ENCODE assay signal across 14 cellular contexts in genomic region chr14:106210650-106211049, GRCh38.
DNase-seq lines count a peak whose midpoint lies in the region; ATAC-seq and TF ChIP-seq lines count a peak whose summit lies in the region.
"Had no signal": no experiment of that assay in that cellular context is flagged by ENCODE, and none has a peak within 500 bp of the region (broad histone marks: within the 10 kb centered on the region; RNA-seq: fewer than 3 reads in every experiment).

No MANE protein-coding gene starts in this region.

- H3K27me3 ChIP-seq in upper lobe of right lung, result peaks cover 19% of the 10 kb centered on the region
- H3K27me3 ChIP-seq: BLaER1 had no signal

- H3K9me3 ChIP-seq in upper lobe of right lung, result no peaks in the 10 kb centered on the region
- H3K9me3 ChIP-seq: BLaER1, heart left ventricle, suprapubic skin had no signal

- intact Hi-C loops in upper lobe of right lung (cut with DNase I), result no loop called here

- no peak for TF ChIP-seq CTCF in upper lobe of right lung (IDR thresholded peaks at IDR 0.05)

- H3K4me1 ChIP-seq in upper lobe of right lung, result no peaks in the 10 kb centered on the region
- H3K4me1 ChIP-seq: heart left ventricle, suprapubic skin had no signal

- H3K27ac ChIP-seq in upper lobe of right lung, result no peak overlapping the region
- H3K27ac ChIP-seq: BLaER1, heart left ventricle, suprapubic skin had no signal

- peaks cover 25% of the 10 kb centered on the region for H3K27me3 Mint-ChIP-seq in activated T-helper 17 cell treated with anti-CD3 and anti-CD28 coated beads, Interleukin-2, amount 50 U/mL, for 72 hours

- H3K36me3 Mint-ChIP-seq in activated T-helper 17 cell treated with anti-CD3 and anti-CD28 coated beads, Interleukin-2, amount 50 U/mL, for 72 hours (ENCODE audit: low read depth), result no peaks in the 10 kb centered on the region

- H3K4me1 Mint-ChIP-seq in activated T-helper 17 cell treated with anti-CD3 and anti-CD28 coated beads, Interleukin-2, amount 50 U/mL, for 72 hours, result peaks cover 6% of the 10 kb centered on the region
- H3K4me1 Mint-ChIP-seq: nephron had no signal

- peak; percentile 64 for ATAC-seq in activated T-helper 17 cell treated with anti-CD3 and anti-CD28 coated beads, Interleukin-2, amount 50 U/mL, for 72 hours (replicated peaks)
- peak; percentile 50 for ATAC-seq in upper lobe of right lung
- ATAC-seq in HG02571 (IDR thresholded peaks at IDR 0.05; ENCODE audit: unreplicated experiment), result no peak
- ATAC-seq: heart left ventricle, sciatic nerve had no signal

- no peaks in the 10 kb centered on the region for H3K36me3 ChIP-seq in upper lobe of right lung
- H3K36me3 ChIP-seq: BLaER1, heart left ventricle, suprapubic skin had no signal

- no peak overlapping the region for H3K4me3 Mint-ChIP-seq in activated T-helper 17 cell treated with anti-CD3 and anti-CD28 coated beads, Interleukin-2, amount 50 U/mL, for 72 hours
- H3K4me3 Mint-ChIP-seq: nephron had no signal

- H3K4me3 ChIP-seq in upper lobe of right lung, result no peak overlapping the region
- H3K4me3 ChIP-seq: BLaER1, heart left ventricle, suprapubic skin had no signal

- no peaks in the 10 kb centered on the region for H3K9me3 Mint-ChIP-seq in activated T-helper 17 cell treated with anti-CD3 and anti-CD28 coated beads, Interleukin-2, amount 50 U/mL, for 72 hours

- H3K27ac Mint-ChIP-seq in activated T-helper 17 cell treated with anti-CD3 and anti-CD28 coated beads, Interleukin-2, amount 50 U/mL, for 72 hours, result no peak overlapping the region
- H3K27ac Mint-ChIP-seq: nephron had no signal

- DNase-seq in stimulated activated CD4-positive, alpha-beta T cell treated with anti-CD3 and anti-CD28 coated beads, Interleukin-12 subunit alpha, Interleukin-12 subunit beta, amount 100 ng/mL, for 4 hours, result peak; percentile 12
- DNase-seq in stimulated activated CD4-positive, alpha-beta T cell treated with anti-CD3 and anti-CD28 coated beads, Interleukin-2, amount 100 ng/mL, for 48 hours, result no peak
- DNase-seq in LoVo (ENCODE audit: low spot score), result peak; percentile 40
- DNase-seq in upper lobe of right lung, result no peak
- no peak for DNase-seq in NCI-H1092 (lab: John Stamatoyannopoulos, UW)
- DNase-seq in MV-4-11 (lab: John Stamatoyannopoulos, UW), result no peak
- DNase-seq: heart left ventricle, NCI-H345 had no signal

Comparison
In these comparisons a context has a peak if more than half of its experiments do, and no peak if none do; other contexts are left out.
1. DNase-seq: peak in stimulated activated CD4-positive, alpha-beta T cell treated with anti-CD3 and anti-CD28 coated beads, Interleukin-12 subunit alpha, Interleukin-12 subunit beta, amount 100 ng/mL, for 4 hours (single experiment) and LoVo (single experiment); none in stimulated activated CD4-positive, alpha-beta T cell treated with anti-CD3 and anti-CD28 coated beads, Interleukin-2, amount 100 ng/mL, for 48 hours (0 of 2), upper lobe of right lung (single experiment), NCI-H1092 (single experiment) and MV-4-11 (single experiment).